In genomic region chr2:110768591-110768990, GRCh38 we compare ENCODE assay signal across 24 cellular contexts. TPM values are rescaled to one million over a fixed set of nuclear protein-coding genes. Genes with fewer than 3 reads are reported as not detected.
DNase-seq lines count a peak whose midpoint lies in the region; ATAC-seq and TF ChIP-seq lines count a peak whose summit lies in the region.
"Had no signal": no experiment of that assay in that cellular context is flagged by ENCODE, and none has a peak within 500 bp of the region (broad histone marks: within the 10 kb centered on the region; RNA-seq: fewer than 3 reads in every experiment).

No MANE protein-coding gene starts in this region.

- 31% methylated on average over 10 of the region's 10 CpGs for WGBS in hepatocyte (ENCODE audit: low lambda C conversion rate, missing lambda C conversion rate)
- 89% methylated on average over 10 of the region's 10 CpGs for WGBS in mammary epithelial cell (ENCODE audit: low coverage, missing lambda C conversion rate)

- H3K9me3 ChIP-seq in HUES48 (ENCODE audit: control insufficient read depth, insufficient read depth, low read length): peaks cover 3% of the 10 kb centered on the region; the same call in 1 of the 2 replicates
- H3K9me3 ChIP-seq in hepatocyte (ENCODE audit: low read depth): no peaks in the 10 kb centered on the region
- H3K9me3 ChIP-seq in mammary epithelial cell (replicated peaks; ENCODE audit: insufficient read depth, low read length): no peaks in the 10 kb centered on the region
- H3K9me3 ChIP-seq: esophagus squamous epithelium, SJSA1, suprapubic skin had no signal

- intact Hi-C loops in mammary epithelial cell (cut with micrococcal nuclease): no loop called here
- intact Hi-C loops in sciatic nerve (cut with DNase I): no loop called here
- intact Hi-C loops in activated CD4-positive, alpha-beta memory T cell treated with anti-CD3 and anti-CD28 coated beads for 36 hours (cut with micrococcal nuclease): no loop called here

- H3K4me1 Mint-ChIP-seq in activated CD4-positive, alpha-beta memory T cell treated with anti-CD3 and anti-CD28 coated beads for 36 hours (ENCODE audit: low read depth): no peaks in the 10 kb centered on the region
- H3K4me1 Mint-ChIP-seq: activated naive CD4-positive, alpha-beta T cell treated with anti-CD3 and anti-CD28 coated beads, Interleukin-2, amount 50 U/mL, for 24 hours had no signal

- H3K27ac Mint-ChIP-seq in activated CD4-positive, alpha-beta memory T cell treated with anti-CD3 and anti-CD28 coated beads for 36 hours: no peak overlapping the region
- H3K27ac Mint-ChIP-seq: activated CD8-positive, alpha-beta T cell treated with anti-CD3 and anti-CD28 coated beads for 36 hours; activated naive CD4-positive, alpha-beta T cell treated with anti-CD3 and anti-CD28 coated beads, Interleukin-2, amount 50 U/mL, for 24 hours; HFFc6 had no signal

- in situ Hi-C loops in mammary epithelial cell (cut with MboI; ENCODE audit: low sequenced_read_pairs in 2 of 2): no loop called here

- BruUV-seq in mammary epithelial cell (replicated peaks; lab: Mats Ljungman, UMichigan): no TSS peak

- CTCF ChIA-PET in mammary epithelial cell (lab: Charles Lee; ENCODE audit: low non-redundant PET): no interaction called here
- CTCF ChIA-PET in activated CD4-positive, alpha-beta memory T cell treated with anti-CD3 and anti-CD28 coated beads for 36 hours (lab: Charles Lee): no interaction called here

- TF ChIP-seq CTCF in hepatocyte (IDR thresholded peaks at IDR 0.05; ENCODE audit: poor library complexity): no peak
- no peak for TF ChIP-seq CTCF in mammary epithelial cell (conservative IDR thresholded peaks at IDR 0.05 in 1 of 2, IDR thresholded peaks at IDR 0.05 in 1 of 2; ENCODE audit: extremely low read depth in 1 of 2, insufficient read depth in 1 of 2, low read depth in 1 of 2, low read length in 2 of 2)

- H3K4me3 ChIP-seq in HUES48 (ENCODE audit: low read depth, low read length): no peak overlapping the region
- no peak overlapping the region for H3K4me3 ChIP-seq in hepatocyte
- H3K4me3 ChIP-seq in mammary epithelial cell (replicated peaks in 1 of 3; ENCODE audit: insufficient read depth in 1 of 3, low read depth in 2 of 3, low read length in 3 of 3): no peak overlapping the region
- H3K4me3 ChIP-seq: esophagus squamous epithelium, SJSA1, suprapubic skin had no signal

- peaks cover 34% of the 10 kb centered on the region for H3K27me3 Mint-ChIP-seq in activated CD4-positive, alpha-beta memory T cell treated with anti-CD3 and anti-CD28 coated beads for 36 hours

- H3K9me2 ChIP-seq in hepatocyte (replicated peaks; ENCODE audit: insufficient read depth): no peaks in the 10 kb centered on the region

- H3K4me2 ChIP-seq in hepatocyte (no peak overlapping the region), mammary epithelial cell (ENCODE audit: insufficient read depth, low read depth, low read length) (no peak overlapping the region)

- H3K36me3 ChIP-seq in HUES48 (ENCODE audit: control insufficient read depth, insufficient read depth, low read length) (no peaks in the 10 kb centered on the region), hepatocyte (replicated peaks; ENCODE audit: insufficient read depth, low read depth) (no peaks in the 10 kb centered on the region), mammary epithelial cell (ENCODE audit: insufficient read depth, low read length) (no peaks in the 10 kb centered on the region)
- H3K36me3 ChIP-seq: esophagus squamous epithelium, SJSA1, suprapubic skin had no signal

- H3K4me1 ChIP-seq in HUES48 (ENCODE audit: control insufficient read depth, insufficient read depth, low read length): peaks cover 51% of the 10 kb centered on the region
- peaks cover 5% of the 10 kb centered on the region for H3K4me1 ChIP-seq in hepatocyte (ENCODE audit: insufficient read depth)
- H3K4me1 ChIP-seq in mammary epithelial cell (ENCODE audit: insufficient read depth, low read length): no peaks in the 10 kb centered on the region
- H3K4me1 ChIP-seq: SJSA1 had no signal

- no peaks in the 10 kb centered on the region for H3K36me3 Mint-ChIP-seq in activated CD4-positive, alpha-beta memory T cell treated with anti-CD3 and anti-CD28 coated beads for 36 hours
- H3K36me3 Mint-ChIP-seq: activated naive CD4-positive, alpha-beta T cell treated with anti-CD3 and anti-CD28 coated beads, Interleukin-2, amount 50 U/mL, for 24 hours had no signal

- POLR2A ChIA-PET in activated CD4-positive, alpha-beta memory T cell treated with anti-CD3 and anti-CD28 coated beads for 36 hours (lab: Charles Lee): no interaction called here

- H3K79me2 ChIP-seq in hepatocyte (no peaks in the 10 kb centered on the region), mammary epithelial cell (ENCODE audit: insufficient read depth, low read length) (no peaks in the 10 kb centered on the region)

- H3K27ac ChIP-seq in HUES48 (ENCODE audit: low read depth, low read length) (peak overlapping the region; percentile 39), hepatocyte (no peak overlapping the region), mammary epithelial cell (ENCODE audit: insufficient read depth, low read depth, low read length) (no peak overlapping the region)
- H3K27ac ChIP-seq: esophagus squamous epithelium, HL-60, SJSA1, suprapubic skin had no signal

- ATAC-seq in sciatic nerve: no peak
- ATAC-seq in GM19467 (IDR thresholded peaks at IDR 0.05; ENCODE audit: unreplicated experiment): no peak
- ATAC-seq: activated CD8-positive, alpha-beta T cell treated with anti-CD3 and anti-CD28 coated beads for 36 hours had no signal

- DNase-seq in COR-L47 (lab: John Stamatoyannopoulos, UW): peak; percentile 43
- DNase-seq in NCI-H510A treated with DMSO at 0.1 percent for 48 hours (lab: John Stamatoyannopoulos, UW): peak; percentile 77
- peak; percentile 9 for DNase-seq in hepatocyte (ENCODE audit: low spot score)
- DNase-seq in mammary epithelial cell: no peak
- no peak for DNase-seq in sciatic nerve (ENCODE audit: low spot score)
- DNase-seq in activated CD4-positive, alpha-beta memory T cell treated with anti-CD3 and anti-CD28 coated beads for 36 hours: no peak
- DNase-seq: activated CD8-positive, alpha-beta T cell treated with anti-CD3 and anti-CD28 coated beads for 36 hours; activated T-cell treated with anti-CD3 and anti-CD28 coated beads, Interleukin-2, amount 50 U/mL, for 48 hours; DMS153; effector CD8-positive, alpha-beta T cell; esophagus squamous epithelium; HFFc6; NCI-H524 treated with DMSO at 0.1 percent for 48 hours; T-helper 2 cell had no signal

- H4K20me1 ChIP-seq in hepatocyte (ENCODE audit: insufficient read depth, poor library complexity, severe bottlenecking) (no peaks in the 10 kb centered on the region), mammary epithelial cell (ENCODE audit: insufficient read depth, low read length) (no peaks in the 10 kb centered on the region)

- no peak overlapping the region for H3K9ac ChIP-seq in HUES48 (ENCODE audit: low read depth, low read length)
- H3K9ac ChIP-seq in mammary epithelial cell (ENCODE audit: insufficient read depth, low read length): no peak overlapping the region

- H3K9me3 Mint-ChIP-seq in activated CD4-positive, alpha-beta memory T cell treated with anti-CD3 and anti-CD28 coated beads for 36 hours: no peaks in the 10 kb centered on the region
- H3K9me3 Mint-ChIP-seq: activated CD8-positive, alpha-beta T cell treated with anti-CD3 and anti-CD28 coated beads for 36 hours; activated naive CD4-positive, alpha-beta T cell treated with anti-CD3 and anti-CD28 coated beads, Interleukin-2, amount 50 U/mL, for 24 hours; HFFc6 had no signal

- H3K4me3 Mint-ChIP-seq in activated CD4-positive, alpha-beta memory T cell treated with anti-CD3 and anti-CD28 coated beads for 36 hours: no peak overlapping the region
- H3K4me3 Mint-ChIP-seq: activated CD8-positive, alpha-beta T cell treated with anti-CD3 and anti-CD28 coated beads for 36 hours; activated naive CD4-positive, alpha-beta T cell treated with anti-CD3 and anti-CD28 coated beads, Interleukin-2, amount 50 U/mL, for 24 hours; HFFc6 had no signal

- H3K27me3 ChIP-seq in HUES48 (ENCODE audit: control insufficient read depth, insufficient read depth, low read length) (no peaks in the 10 kb centered on the region), hepatocyte (peaks cover 14% of the 10 kb centered on the region), mammary epithelial cell (ENCODE audit: insufficient read depth, low read length) (peaks cover 2% of the 10 kb centered on the region)

- dilution Hi-C loops in mammary epithelial cell (cut with HindIII; ENCODE audit: low sequenced_read_pairs): no loop called here

- H2AFZ ChIP-seq in hepatocyte (no peak overlapping the region), mammary epithelial cell (ENCODE audit: low read depth, low read length) (no peak overlapping the region)

RNA-seq across cellular contexts. Expression of gene ACOXL, which starts 36.2 kb away (rescaled TPM):
- total RNA-seq in hepatocyte: 0.23 and 0.36 TPM in 2 replicates
- 0.57 and 1.1 TPM in 2 replicates for polyA plus RNA-seq in hepatocyte
- 1 to 10 TPM in 1 of 2 donors, not detected in 1; 1.0 TPM for total RNA-seq in mammary epithelial cell
- polyA plus RNA-seq in mammary epithelial cell: 0.96 TPM
- not detected for polyA minus RNA-seq in mammary epithelial cell
- not detected for total RNA-seq in sciatic nerve
- under 1 TPM; 0.26 to 0.41 TPM for total RNA-seq in activated CD4-positive, alpha-beta memory T cell treated with anti-CD3 and anti-CD28 coated beads for 36 hours
- total RNA-seq: chondrocyte, esophagus squamous epithelium, HFFc6, liver, mucosa of gallbladder, SJSA1 had no signal
- polyA plus RNA-seq: AG04450 had no signal

Comparison
In these comparisons a context has a peak if more than half of its experiments do, and no peak if none do; other contexts are left out.
1. DNase-seq: peak in COR-L47 (single experiment), NCI-H510A treated with DMSO at 0.1 percent for 48 hours (single experiment) and hepatocyte (single experiment); none in mammary epithelial cell (single experiment), sciatic nerve (single experiment) and activated CD4-positive, alpha-beta memory T cell treated with anti-CD3 and anti-CD28 coated beads for 36 hours (single experiment).